Comparison of ENCODE assay signal across 23 cellular contexts in the genomic region with DNA sequence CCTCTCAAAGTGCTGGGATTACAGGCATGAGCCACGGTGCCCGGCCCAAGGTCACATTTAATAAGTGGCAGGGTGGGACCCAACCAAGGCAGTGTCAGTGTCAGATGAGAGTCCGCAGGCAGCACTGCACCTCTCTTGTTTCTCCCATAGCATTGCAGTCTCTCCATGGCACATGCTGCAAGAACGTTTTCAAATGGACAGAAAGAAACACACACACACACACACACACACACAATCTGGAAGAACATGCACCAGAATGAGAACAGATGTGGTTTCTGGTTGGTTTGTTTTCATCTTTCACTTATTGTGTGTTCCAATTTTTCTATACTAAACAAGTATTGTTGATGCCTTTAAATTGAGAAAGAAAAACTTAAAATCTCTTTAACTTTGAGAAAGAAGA.
DNase-seq lines count a peak whose midpoint lies in the region; ATAC-seq and TF ChIP-seq lines count a peak whose summit lies in the region.
"Had no signal": no experiment of that assay in that cellular context is flagged by ENCODE, and none has a peak within 500 bp of the region (broad histone marks: within the 10 kb centered on the region; RNA-seq: fewer than 3 reads in every experiment).

No MANE protein-coding gene starts in this region.

- H3K27ac ChIP-seq in left ventricle myocardium inferior (replicated peaks), result peak overlapping the region; percentile 51
- no peak overlapping the region for H3K27ac ChIP-seq in testis
- no peak overlapping the region for H3K27ac ChIP-seq in ascending aorta
- H3K27ac ChIP-seq: BLaER1, PC-9, RWPE1 had no signal

- no peak for DNase-seq in left ventricle myocardium inferior
- no peak for DNase-seq in Right ventricle myocardium inferior (ENCODE audit: missing footprints)
- DNase-seq in T-helper 17 cell, result no peak
- DNase-seq in fibroblast of peridontal ligament (ENCODE audit: extremely low read depth), result peak; percentile 41
- DNase-seq in testis, result no peak
- DNase-seq in ascending aorta (ENCODE audit: low spot score in 2 of 2), result no peak
- DNase-seq: CD4-positive, alpha-beta T cell; COR-L47; DMS79; KG1; NCI-H1092 treated with DMSO at 0.1 percent for 48 hours; NCI-H1436 treated with DMSO at 0.1 percent for 48 hours; NCI-H1930; NCI-H2227 treated with DMSO at 0.1 percent for 48 hours; NCI-H510A; PC-9; SIG-M5 had no signal

- H3K9me3 ChIP-seq in left ventricle myocardium inferior (replicated peaks) (peaks cover 14% of the 10 kb centered on the region), T-helper 17 cell (ENCODE audit: control insufficient read depth, low read length, poor library complexity, severe bottlenecking) (no peaks in the 10 kb centered on the region), testis (no peaks in the 10 kb centered on the region), ascending aorta (peaks cover 0 to 5% of the 10 kb centered on the region in 2 donors)

- H3K4me1 ChIP-seq in left ventricle myocardium inferior (peaks cover 8% of the 10 kb centered on the region), testis (no peaks in the 10 kb centered on the region), ascending aorta (no peaks in the 10 kb centered on the region)
- H3K4me1 ChIP-seq: HAP-1 had no signal

- ATAC-seq in Right ventricle myocardium inferior, result no peak
- no peak for ATAC-seq in T-helper 17 cell
- no peak for ATAC-seq in GM21737 (IDR thresholded peaks at IDR 0.05; ENCODE audit: unreplicated experiment)
- ATAC-seq: GM23338, HepG2 had no signal

- H3K4me3 Mint-ChIP-seq in T-helper 17 cell, result no peak overlapping the region
- H3K4me3 Mint-ChIP-seq: CD4-positive, alpha-beta T cell; GM23338 had no signal

- peaks cover 17% of the 10 kb centered on the region for H3K4me1 Mint-ChIP-seq in T-helper 17 cell

- H3K36me3 ChIP-seq in left ventricle myocardium inferior (no peaks in the 10 kb centered on the region), testis (ENCODE audit: low read depth, missing control alignments) (no peaks in the 10 kb centered on the region), ascending aorta (no peaks in the 10 kb centered on the region)
- H3K36me3 ChIP-seq: BLaER1, HAP-1 had no signal

- no peak for TF ChIP-seq CTCF in left ventricle myocardium inferior (IDR thresholded peaks at IDR 0.05; ENCODE audit: borderline replicate concordance)
- TF ChIP-seq CTCF in testis (IDR thresholded peaks at IDR 0.05), result no peak
- TF ChIP-seq CTCF in ascending aorta (IDR thresholded peaks at IDR 0.05), result no peak

- 53 to 67% methylated on average over 4 of the region's 4 CpGs for WGBS in testis, 2 donors

- no peak for TF ChIP-seq POLR2A in testis (IDR thresholded peaks at IDR 0.05)

- no peaks in the 10 kb centered on the region for H3K36me3 Mint-ChIP-seq in T-helper 17 cell (ENCODE audit: low read depth)

- peaks cover 11% of the 10 kb centered on the region for H3K27me3 Mint-ChIP-seq in T-helper 17 cell
- H3K27me3 Mint-ChIP-seq: CD4-positive, alpha-beta T cell had no signal

- intact Hi-C loops in left ventricle myocardium inferior (cut with micrococcal nuclease) (no loop called here), Right ventricle myocardium inferior (cut with DNase I) (loop anchor here (10.0 kb wide), 1 partner anchor 99 kb away; no protein-coding TSS in a partner anchor), testis (cut with DNase I; ENCODE audit: low total_unique reads) (no loop called here), ascending aorta (cut with DNase I) (no loop called here)

- H3K27ac Mint-ChIP-seq in T-helper 17 cell, result peak overlapping the region; percentile 56
- H3K27ac Mint-ChIP-seq: CD4-positive, alpha-beta T cell; GM23338 had no signal

- H3K4me3 ChIP-seq in left ventricle myocardium inferior (no peak overlapping the region), testis (no peak overlapping the region), ascending aorta (no peak overlapping the region)
- H3K4me3 ChIP-seq: BLaER1, GM23338, HAP-1, PC-9 had no signal

- peaks cover 27% of the 10 kb centered on the region for H3K27me3 ChIP-seq in left ventricle myocardium inferior (ENCODE audit: low read depth)
- no peaks in the 10 kb centered on the region for H3K27me3 ChIP-seq in testis
- H3K27me3 ChIP-seq in ascending aorta, result no peaks in the 10 kb centered on the region
- H3K27me3 ChIP-seq: BLaER1 had no signal
